Comparison of ENCODE assay signal across 11 cellular contexts in the genomic region with DNA sequence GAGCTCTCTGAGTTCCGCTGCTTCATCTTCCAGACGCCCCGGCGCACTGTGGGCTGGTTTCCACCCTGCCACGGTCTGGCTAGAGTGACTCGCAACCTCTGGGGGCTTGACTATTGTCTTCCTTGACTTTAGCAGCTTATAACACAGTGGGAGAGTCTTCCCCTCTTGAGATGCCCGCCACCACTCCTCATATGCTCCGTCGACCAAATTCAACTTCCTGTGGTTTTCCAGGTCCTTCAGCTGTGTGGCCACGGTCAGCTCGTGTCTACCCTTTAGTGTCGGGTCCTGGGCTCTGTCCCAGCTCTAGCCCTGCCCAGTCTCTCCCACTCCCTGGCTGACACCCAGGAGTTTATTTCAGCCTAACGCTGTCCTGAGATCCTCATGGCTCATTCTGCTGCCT. TPM values are rescaled to one million over a fixed set of nuclear protein-coding genes. Genes with fewer than 3 reads are reported as not detected.
DNase-seq lines count a peak whose midpoint lies in the region; ATAC-seq and TF ChIP-seq lines count a peak whose summit lies in the region.
"Had no signal": no experiment of that assay in that cellular context is flagged by ENCODE, and none has a peak within 500 bp of the region (broad histone marks: within the 10 kb centered on the region; RNA-seq: fewer than 3 reads in every experiment).

No MANE protein-coding gene starts in this region.

- H4K20me1 ChIP-seq in DND-41 (ENCODE audit: insufficient read depth, low read length), result no peaks in the 10 kb centered on the region

- no peak overlapping the region for H3K4me3 ChIP-seq in DND-41 (ENCODE audit: low read depth in 1 of 2, low read length in 2 of 2)
- H3K4me3 ChIP-seq in fibroblast of villous mesenchyme (ENCODE audit: low read depth, low read length), result no peak overlapping the region
- no peak overlapping the region for H3K4me3 ChIP-seq in trophoblast cell (ENCODE audit: low read depth, low read length)
- H3K4me3 ChIP-seq: skin epidermis had no signal

- H3K4ac ChIP-seq in trophoblast cell (ENCODE audit: low read depth, low read length), result no peak overlapping the region

- H3K14ac ChIP-seq in trophoblast cell (ENCODE audit: low read length), result no peak overlapping the region

- H2BK5ac ChIP-seq in trophoblast cell (ENCODE audit: low read depth, low read length, poor library complexity), result no peak overlapping the region

- no peak overlapping the region for H2AK5ac ChIP-seq in trophoblast cell (ENCODE audit: low read length)

- 0 out of 3 replicates have a peak, but pooled peaks have one; percentile 24 for ATAC-seq in DND-41 (ENCODE audit: insufficient read depth, low read depth)
- no peak for ATAC-seq in GM19328 (IDR thresholded peaks at IDR 0.05; ENCODE audit: unreplicated experiment)
- ATAC-seq in HG03439 (IDR thresholded peaks at IDR 0.05; ENCODE audit: unreplicated experiment), result no peak

- H2BK120ac ChIP-seq in trophoblast cell (ENCODE audit: insufficient read depth, low read length, poor library complexity), result no peak overlapping the region

- TF ChIP-seq CTCF in DND-41 (IDR thresholded peaks at IDR 0.05; ENCODE audit: borderline replicate concordance, extremely low read depth, low read length, poor library complexity, severe bottlenecking), result no peak
- no peak for TF ChIP-seq CTCF in fibroblast of villous mesenchyme (IDR thresholded peaks at IDR 0.05; ENCODE audit: insufficient read depth, low read depth, low read length)

- H3K27me3 ChIP-seq in DND-41 (ENCODE audit: insufficient read depth, low read length, poor library complexity) (no peaks in the 10 kb centered on the region), trophoblast cell (ENCODE audit: insufficient read depth, low read length) (no peaks in the 10 kb centered on the region)

- WGBS in trophoblast cell (ENCODE audit: extremely low coverage, insufficient coverage, insufficient read length), result no CpG with 5 or more reads among the region's 13 CpGs

- peaks cover 2% of the 10 kb centered on the region for H3K79me1 ChIP-seq in trophoblast cell (ENCODE audit: low read length)

- no peak overlapping the region for H3K18ac ChIP-seq in trophoblast cell (ENCODE audit: low read length)

- H3K36me3 ChIP-seq in DND-41 (ENCODE audit: insufficient read depth, low read length), result no peaks in the 10 kb centered on the region
- H3K36me3 ChIP-seq in trophoblast cell (ENCODE audit: control insufficient read depth in 1 of 2, insufficient read depth in 2 of 2, low read length in 2 of 2), result no peaks in the 10 kb centered on the region

- no peak overlapping the region for H2BK12ac ChIP-seq in trophoblast cell (ENCODE audit: low read length)

- H3K9me3 ChIP-seq in DND-41 (ENCODE audit: insufficient read depth, low read length, severe bottlenecking), result no peaks in the 10 kb centered on the region
- H3K9me3 ChIP-seq in trophoblast cell (ENCODE audit: insufficient read depth, low read depth, low read length), result peaks cover 4% of the 10 kb centered on the region

- H3K4me2 ChIP-seq in DND-41 (ENCODE audit: insufficient read depth, low read length) (no peak overlapping the region), trophoblast cell (ENCODE audit: low read length) (no peak overlapping the region)

- no peak overlapping the region for H3K23ac ChIP-seq in trophoblast cell (ENCODE audit: low read length)

- H3K79me2 ChIP-seq in DND-41 (ENCODE audit: insufficient read depth, low read length), result no peaks in the 10 kb centered on the region
- no peaks in the 10 kb centered on the region for H3K79me2 ChIP-seq in trophoblast cell (ENCODE audit: control insufficient read depth, insufficient read depth, low read length, poor library complexity)

- H2AFZ ChIP-seq in DND-41 (ENCODE audit: low read depth, low read length) (no peak overlapping the region), trophoblast cell (ENCODE audit: insufficient read depth, low read length, poor library complexity) (peak overlapping the region; percentile 58)

- no peak overlapping the region for H3K27ac ChIP-seq in DND-41 (ENCODE audit: low read length)
- H3K27ac ChIP-seq in trophoblast cell (ENCODE audit: low read depth, low read length), result peak overlapping the region; percentile 16
- H3K27ac ChIP-seq: skin epidermis had no signal

- H4K12ac ChIP-seq in trophoblast cell (ENCODE audit: low read depth, low read length), result no peak overlapping the region

- H3K9ac ChIP-seq in DND-41 (ENCODE audit: low read depth, low read length) (no peak overlapping the region), trophoblast cell (ENCODE audit: low read length) (no peak overlapping the region)

- DNase-seq in DND-41 (no peak), RPMI8226 (peak; percentile 23), fibroblast of villous mesenchyme (ENCODE audit: low read depth) (peak; percentile 42), trophoblast cell (no peak), globus pallidus (ENCODE audit: low spot score) (no peak), SKM-1 treated with dmso at 0.1 percent for 144 hours (lab: John Stamatoyannopoulos, UW; ENCODE audit: unreplicated experiment) (no peak)
- DNase-seq: central memory CD4-positive, alpha-beta T cell; NCI-H526 had no signal

- H4K8ac ChIP-seq in trophoblast cell (ENCODE audit: low read depth, low read length), result peak overlapping the region; percentile 33

- no peak overlapping the region for H4K91ac ChIP-seq in trophoblast cell (ENCODE audit: low read depth, low read length)

- no peaks in the 10 kb centered on the region for H3K4me1 ChIP-seq in DND-41 (ENCODE audit: insufficient read depth, low read length)
- H3K4me1 ChIP-seq in trophoblast cell (ENCODE audit: control insufficient read depth in 1 of 2, insufficient read depth in 2 of 2, low read length in 2 of 2), result peaks cover 12 to 20% of the 10 kb centered on the region in 2 experiments

RNA-seq across cellular contexts. Expression of gene NCS1, which starts 28.2 kb away (rescaled TPM):
- 30.0 and 42.7 TPM in 2 replicates for total RNA-seq in fibroblast of villous mesenchyme
- polyA plus RNA-seq in trophoblast cell (2013), result 24.9 and 25.0 TPM in 2 replicates

Comparison
In these comparisons a context has a peak if more than half of its experiments do, and no peak if none do; other contexts are left out.
1. DNase-seq: peak in RPMI8226 (single experiment) and fibroblast of villous mesenchyme (single experiment); none in DND-41 (single experiment), trophoblast cell (0 of 2), globus pallidus (single experiment) and SKM-1 treated with dmso at 0.1 percent for 144 hours (single experiment).